In genomic region chr6:153092082-153093013, GRCh38 we compare ENCODE assay signal across 1 cellular context.
TF ChIP-seq lines count a peak whose summit lies in the region.

No MANE protein-coding gene starts in this region.

TF ChIP-seq in GM12878, 131 proteins besides CTCF, POLR2A, EP300 and RAD21 (continued from another document):
- TF ChIP-seq SMC3 (IDR thresholded peaks at IDR 0.05; ENCODE audit: borderline replicate concordance, low read length) = 0 out of 2 replicates have a peak, but pooled peaks have one; percentile 8
- peak; percentile 85 to 87 for TF ChIP-seq IKZF2 (IDR thresholded peaks at IDR 0.05)
- TF ChIP-seq ETV6 (conservative IDR thresholded peaks at IDR 0.05 in 1 of 2, IDR thresholded peaks at IDR 0.05 in 1 of 2; ENCODE audit: borderline replicate concordance in 1 of 2, low read depth in 1 of 2) = peak in 1 of 2 experiments; percentile 88; a peak in 2 of 4 replicates
- peak; percentile 14 for TF ChIP-seq SP1 (IDR thresholded peaks at IDR 0.05; ENCODE audit: low read depth, low read length)
- no peak for TF ChIP-seq FOXK2 (IDR thresholded peaks at IDR 0.05)
- no peak for TF ChIP-seq EZH2 (IDR thresholded peaks at IDR 0.05; ENCODE audit: borderline replicate concordance, control insufficient read depth, low read depth, low read length)
- peak; percentile 55 for TF ChIP-seq MEF2B (IDR thresholded peaks at IDR 0.05; ENCODE audit: partially characterized antibody, poor library complexity, severe bottlenecking)
- TF ChIP-seq CHD2 (IDR thresholded peaks at IDR 0.05; ENCODE audit: borderline replicate concordance, low read depth, low read length) = no peak
- no peak for TF ChIP-seq ATF2 (IDR thresholded peaks at IDR 0.05; ENCODE audit: low read length)
- no peak for TF ChIP-seq CUX1 (IDR thresholded peaks at IDR 0.05; ENCODE audit: insufficient replicate concordance, low read depth, low read length)
- TF ChIP-seq NBN (IDR thresholded peaks at IDR 0.05) = peak; percentile 82
- peak; percentile 45; the same call in 1 of the 2 replicates for TF ChIP-seq RELB (IDR thresholded peaks at IDR 0.05; ENCODE audit: low read depth)
- TF ChIP-seq NFIC (IDR thresholded peaks at IDR 0.05; ENCODE audit: low read depth, low read length) = peak; percentile 72
- TF ChIP-seq CBX5 (IDR thresholded peaks at IDR 0.05; ENCODE audit: low read depth) = 0 out of 2 replicates have a peak, but pooled peaks have one; percentile 48
- TF ChIP-seq GATAD2B (conservative IDR thresholded peaks at IDR 0.05; ENCODE audit: low read depth) = peak; percentile 81
- TF ChIP-seq IKZF1 (conservative IDR thresholded peaks at IDR 0.05) = peak; percentile 87
- TF ChIP-seq ATF7 (IDR thresholded peaks at IDR 0.05; ENCODE audit: low read depth) = peak; percentile 59; the same call in 1 of the 2 replicates
- peak; percentile 93 for TF ChIP-seq SPI1 (IDR thresholded peaks at IDR 0.05; ENCODE audit: borderline replicate concordance, insufficient read depth, low read depth, low read length)
- TF ChIP-seq KLF5 (IDR thresholded peaks at IDR 0.05; ENCODE audit: partially characterized antibody) = no peak
- TF ChIP-seq IRF4 (IDR thresholded peaks at IDR 0.05; ENCODE audit: low read depth, low read length) = peak; percentile 80
- TF ChIP-seq MEF2A (IDR thresholded peaks at IDR 0.05; ENCODE audit: insufficient read depth, low read depth, low read length) = 0 out of 2 replicates have a peak, but pooled peaks have one; percentile 25
- TF ChIP-seq ZNF274 (IDR thresholded peaks at IDR 0.05; ENCODE audit: insufficient read depth, insufficient read length) = no peak
- peak; percentile 65; the same call in 1 of the 2 replicates for TF ChIP-seq MLLT1 (IDR thresholded peaks at IDR 0.05)
- TF ChIP-seq RUNX3 (IDR thresholded peaks at IDR 0.05; ENCODE audit: low read length) = peak; percentile 62
- no peak for TF ChIP-seq BRCA1 (IDR thresholded peaks at IDR 0.05; ENCODE audit: low read depth, low read length)
- TF ChIP-seq SMARCA5 (IDR thresholded peaks at IDR 0.05) = peak; percentile 84
- peak; percentile 72 for TF ChIP-seq MTA2 (IDR thresholded peaks at IDR 0.05; ENCODE audit: low read depth)
- no peak for TF ChIP-seq JUND (IDR thresholded peaks at IDR 0.05; ENCODE audit: low read depth, low read length)
- no peak for TF ChIP-seq MYC (IDR thresholded peaks at IDR 0.05; ENCODE audit: insufficient read depth, insufficient read length, insufficient replicate concordance, low read length, severe bottlenecking)
- no peak for TF ChIP-seq FOS (IDR thresholded peaks at IDR 0.05; ENCODE audit: borderline replicate concordance, extremely low read depth, insufficient read length)
- TF ChIP-seq BHLHE40 (IDR thresholded peaks at IDR 0.05; ENCODE audit: borderline replicate concordance in 1 of 2, low read depth in 2 of 2, low read length in 1 of 2) = peak; percentile 14 to 21; a peak in 1 of 4 replicates
- TF ChIP-seq JUNB (IDR thresholded peaks at IDR 0.05) = peak; percentile 18
- peak; percentile 51; the same call in 1 of the 2 replicates for TF ChIP-seq PAX5 (IDR thresholded peaks at IDR 0.05; ENCODE audit: borderline replicate concordance, low read depth, low read length)
- TF ChIP-seq FOXM1 (IDR thresholded peaks at IDR 0.05; ENCODE audit: low read depth, low read length) = 0 out of 2 replicates have a peak, but pooled peaks have one; percentile 50
- TF ChIP-seq LARP7 (IDR thresholded peaks at IDR 0.05) = no peak
- no peak for TF ChIP-seq CEBPZ (IDR thresholded peaks at IDR 0.05; ENCODE audit: low read depth, low read length)
- TF ChIP-seq SKIL (IDR thresholded peaks at IDR 0.05; ENCODE audit: low read depth, poor library complexity, severe bottlenecking) = peak; percentile 40
- TF ChIP-seq ZZZ3 (IDR thresholded peaks at IDR 0.05; ENCODE audit: control insufficient read depth, insufficient read length, low read depth) = no peak
- no peak for TF ChIP-seq NFXL1 (IDR thresholded peaks at IDR 0.05; ENCODE audit: borderline replicate concordance)
- TF ChIP-seq ESRRA (IDR thresholded peaks at IDR 0.05; ENCODE audit: low read length) = no peak
- TF ChIP-seq POLR2AphosphoS2 (IDR thresholded peaks at IDR 0.05; ENCODE audit: low read depth, low read length) = no peak
- TF ChIP-seq RBBP5 (conservative IDR thresholded peaks at IDR 0.05) = no peak
- peak; percentile 96 for TF ChIP-seq DPF2 (IDR thresholded peaks at IDR 0.05)
- TF ChIP-seq ZNF217 (IDR thresholded peaks at IDR 0.05) = peak; percentile 57; the same call in 1 of the 2 replicates
- TF ChIP-seq MXI1 (IDR thresholded peaks at IDR 0.05; ENCODE audit: low read depth, low read length) = no peak
